ENCODE assay signal across 1 cellular context in the genomic region with DNA sequence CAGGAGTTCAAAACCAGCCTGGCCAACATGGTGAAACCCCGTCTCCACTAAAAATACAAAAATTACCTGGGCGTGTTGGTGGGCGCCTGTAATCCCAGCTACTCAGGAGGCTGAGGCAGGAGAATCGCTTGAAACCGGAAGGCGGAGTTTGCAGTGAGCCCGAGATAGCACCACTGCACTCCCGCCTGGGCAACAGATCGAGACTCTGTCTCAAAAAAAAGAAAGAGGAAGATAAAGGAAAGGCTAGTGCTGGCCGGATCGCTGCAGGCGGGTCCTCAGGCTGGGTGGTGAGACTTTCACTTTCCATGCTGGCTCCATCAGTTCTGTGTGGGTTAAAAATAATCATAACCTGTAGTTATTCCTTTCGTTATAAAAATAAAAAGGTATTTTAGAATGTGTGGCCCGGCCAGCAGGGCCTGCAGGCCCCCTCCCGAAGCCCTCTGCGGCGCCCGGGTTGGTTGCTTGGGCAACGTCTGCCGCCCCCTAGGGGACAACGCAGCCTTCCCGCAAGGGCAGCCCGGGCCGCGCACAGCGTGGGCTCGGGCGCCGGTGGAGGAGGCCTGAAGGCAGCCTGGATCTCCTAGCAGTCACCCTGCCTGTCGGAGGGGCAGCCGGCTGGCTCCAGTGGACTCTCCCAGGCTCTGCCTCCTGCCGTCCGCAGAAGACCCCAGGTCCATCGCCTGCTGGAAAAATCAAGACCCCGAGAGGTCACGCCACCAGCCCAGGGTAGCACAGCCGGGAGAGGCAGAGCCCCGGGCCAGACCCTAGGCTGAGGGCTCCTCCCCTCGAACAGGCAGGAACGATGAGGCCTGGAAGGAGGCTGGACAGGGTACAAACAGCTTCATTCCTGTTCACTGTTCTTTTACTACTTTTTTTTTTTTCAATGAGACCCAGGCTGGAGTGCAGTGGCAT.
TF ChIP-seq lines count a peak whose summit lies in the region.

No MANE protein-coding gene starts in this region.

TF ChIP-seq in K562, 482 proteins besides CTCF, POLR2A, EP300 and RAD21 (continued from another document and continues in another):
- TF ChIP-seq, protein P1, sequence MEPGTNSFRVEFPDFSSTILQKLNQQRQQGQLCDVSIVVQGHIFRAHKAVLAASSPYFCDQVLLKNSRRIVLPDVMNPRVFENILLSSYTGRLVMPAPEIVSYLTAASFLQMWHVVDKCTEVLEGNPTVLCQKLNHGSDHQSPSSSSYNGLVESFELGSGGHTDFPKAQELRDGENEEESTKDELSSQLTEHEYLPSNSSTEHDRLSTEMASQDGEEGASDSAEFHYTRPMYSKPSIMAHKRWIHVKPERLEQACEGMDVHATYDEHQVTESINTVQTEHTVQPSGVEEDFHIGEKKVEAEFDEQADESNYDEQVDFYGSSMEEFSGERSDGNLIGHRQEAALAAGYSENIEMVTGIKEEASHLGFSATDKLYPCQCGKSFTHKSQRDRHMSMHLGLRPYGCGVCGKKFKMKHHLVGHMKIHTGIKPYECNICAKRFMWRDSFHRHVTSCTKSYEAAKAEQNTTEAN (CRISPR knock-in tag; IDR thresholded peaks at IDR 0.05): no peak
- TF ChIP-seq ZKSCAN8 (CRISPR knock-in tag; IDR thresholded peaks at IDR 0.05) (no peak), SMAD1 (IDR thresholded peaks at IDR 0.05; ENCODE audit: low read depth, low read length, partially characterized antibody) (no peak), SIRT6 (IDR thresholded peaks at IDR 0.05; ENCODE audit: low read depth, low read length) (no peak), HCFC1 (IDR thresholded peaks at IDR 0.05; ENCODE audit: low read depth, low read length) (0 out of 2 replicates have a peak, but pooled peaks have one; percentile 20), MYC (IDR thresholded peaks at IDR 0.05; ENCODE audit: low read depth, low read length) (0 out of 2 replicates have a peak, but pooled peaks have one; percentile 25), MYC (CRISPR knock-in tag; IDR thresholded peaks at IDR 0.05; ENCODE audit: borderline replicate concordance, low read depth) (no peak), ARID1B (IDR thresholded peaks at IDR 0.05) (no peak), SPI1 (IDR thresholded peaks at IDR 0.05; ENCODE audit: borderline replicate concordance, low read depth, low read length) (no peak), KDM4B (IDR thresholded peaks at IDR 0.05; ENCODE audit: borderline replicate concordance in 2 of 2, low read depth in 1 of 2) (no peak), LCOR (CRISPR knock-in tag; IDR thresholded peaks at IDR 0.05) (0 out of 2 replicates have a peak, but pooled peaks have one; percentile 8), SREBF1 (IDR thresholded peaks at IDR 0.05; ENCODE audit: borderline replicate concordance, low read depth, low read length) (no peak), ZNF436 (CRISPR knock-in tag; IDR thresholded peaks at IDR 0.05) (no peak), RBM17 (IDR thresholded peaks at IDR 0.05; ENCODE audit: borderline replicate concordance, low read depth, low read length) (no peak), ILF3 (IDR thresholded peaks at IDR 0.05; ENCODE audit: borderline replicate concordance) (no peak), CEBPB (tag; IDR thresholded peaks at IDR 0.05) (no peak), SUPT5H (IDR thresholded peaks at IDR 0.05) (no peak), ZNF778 (CRISPR knock-in tag; IDR thresholded peaks at IDR 0.05) (no peak), STAG1 (CRISPR knock-in tag; IDR thresholded peaks at IDR 0.05; ENCODE audit: borderline replicate concordance) (no peak), TBL1XR1 (IDR thresholded peaks at IDR 0.05; ENCODE audit: low read length in 2 of 2) (no peak), HNRNPLL (IDR thresholded peaks at IDR 0.05; ENCODE audit: low read depth, low read length, poor library complexity, severe bottlenecking) (peak; percentile 54), MTA3 (IDR thresholded peaks at IDR 0.05; ENCODE audit: borderline replicate concordance) (no peak), TCFL5 (CRISPR knock-in tag; conservative IDR thresholded peaks at IDR 0.05) (no peak), MECOM (CRISPR knock-in tag; IDR thresholded peaks at IDR 0.05) (no peak), SP2 (IDR thresholded peaks at IDR 0.05; ENCODE audit: extremely low read depth, low read depth, low read length, poor library complexity, severe bottlenecking) (no peak), POLR2G (IDR thresholded peaks at IDR 0.05; ENCODE audit: low read depth, low read length) (peak; percentile 57), ZNF41 (CRISPR knock-in tag; conservative IDR thresholded peaks at IDR 0.05) (no peak), ZNF75A (CRISPR knock-in tag; IDR thresholded peaks at IDR 0.05) (no peak), NR1H2 (CRISPR knock-in tag; IDR thresholded peaks at IDR 0.05) (no peak), PCBP1 (IDR thresholded peaks at IDR 0.05; ENCODE audit: low read depth, low read length, poor library complexity, severe bottlenecking) (no peak), CBFA2T3 (IDR thresholded peaks at IDR 0.05) (no peak), BCOR (IDR thresholded peaks at IDR 0.05) (peak; percentile 30; the same call in 1 of the 2 replicates), ZKSCAN3 (CRISPR knock-in tag; IDR thresholded peaks at IDR 0.05) (no peak), KAT7 (CRISPR knock-in tag; IDR thresholded peaks at IDR 0.05; ENCODE audit: borderline replicate concordance) (no peak), MED1 (CRISPR knock-in tag; IDR thresholded peaks at IDR 0.05; ENCODE audit: borderline replicate concordance) (no peak), HEY1 (CRISPR knock-in tag; IDR thresholded peaks at IDR 0.05; ENCODE audit: borderline replicate concordance) (no peak), RBM39 (optimal IDR thresholded peaks at IDR 0.05; ENCODE audit: low read depth, low read length) (no peak)
- TF ChIP-seq, protein P2, sequence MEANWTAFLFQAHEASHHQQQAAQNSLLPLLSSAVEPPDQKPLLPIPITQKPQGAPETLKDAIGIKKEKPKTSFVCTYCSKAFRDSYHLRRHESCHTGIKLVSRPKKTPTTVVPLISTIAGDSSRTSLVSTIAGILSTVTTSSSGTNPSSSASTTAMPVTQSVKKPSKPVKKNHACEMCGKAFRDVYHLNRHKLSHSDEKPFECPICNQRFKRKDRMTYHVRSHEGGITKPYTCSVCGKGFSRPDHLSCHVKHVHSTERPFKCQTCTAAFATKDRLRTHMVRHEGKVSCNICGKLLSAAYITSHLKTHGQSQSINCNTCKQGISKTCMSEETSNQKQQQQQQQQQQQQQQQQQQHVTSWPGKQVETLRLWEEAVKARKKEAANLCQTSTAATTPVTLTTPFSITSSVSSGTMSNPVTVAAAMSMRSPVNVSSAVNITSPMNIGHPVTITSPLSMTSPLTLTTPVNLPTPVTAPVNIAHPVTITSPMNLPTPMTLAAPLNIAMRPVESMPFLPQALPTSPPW (CRISPR knock-in tag; IDR thresholded peaks at IDR 0.05): peak; percentile 42; the same call in 1 of the 2 replicates
- TF ChIP-seq, protein P3, sequence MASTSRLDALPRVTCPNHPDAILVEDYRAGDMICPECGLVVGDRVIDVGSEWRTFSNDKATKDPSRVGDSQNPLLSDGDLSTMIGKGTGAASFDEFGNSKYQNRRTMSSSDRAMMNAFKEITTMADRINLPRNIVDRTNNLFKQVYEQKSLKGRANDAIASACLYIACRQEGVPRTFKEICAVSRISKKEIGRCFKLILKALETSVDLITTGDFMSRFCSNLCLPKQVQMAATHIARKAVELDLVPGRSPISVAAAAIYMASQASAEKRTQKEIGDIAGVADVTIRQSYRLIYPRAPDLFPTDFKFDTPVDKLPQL (IDR thresholded peaks at IDR 0.05; ENCODE audit: extremely low read depth, insufficient read length): no peak
- TF ChIP-seq, protein P4, sequence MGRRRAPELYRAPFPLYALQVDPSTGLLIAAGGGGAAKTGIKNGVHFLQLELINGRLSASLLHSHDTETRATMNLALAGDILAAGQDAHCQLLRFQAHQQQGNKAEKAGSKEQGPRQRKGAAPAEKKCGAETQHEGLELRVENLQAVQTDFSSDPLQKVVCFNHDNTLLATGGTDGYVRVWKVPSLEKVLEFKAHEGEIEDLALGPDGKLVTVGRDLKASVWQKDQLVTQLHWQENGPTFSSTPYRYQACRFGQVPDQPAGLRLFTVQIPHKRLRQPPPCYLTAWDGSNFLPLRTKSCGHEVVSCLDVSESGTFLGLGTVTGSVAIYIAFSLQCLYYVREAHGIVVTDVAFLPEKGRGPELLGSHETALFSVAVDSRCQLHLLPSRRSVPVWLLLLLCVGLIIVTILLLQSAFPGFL (CRISPR knock-in tag; IDR thresholded peaks at IDR 0.05): no peak
- TF ChIP-seq, protein P5, sequence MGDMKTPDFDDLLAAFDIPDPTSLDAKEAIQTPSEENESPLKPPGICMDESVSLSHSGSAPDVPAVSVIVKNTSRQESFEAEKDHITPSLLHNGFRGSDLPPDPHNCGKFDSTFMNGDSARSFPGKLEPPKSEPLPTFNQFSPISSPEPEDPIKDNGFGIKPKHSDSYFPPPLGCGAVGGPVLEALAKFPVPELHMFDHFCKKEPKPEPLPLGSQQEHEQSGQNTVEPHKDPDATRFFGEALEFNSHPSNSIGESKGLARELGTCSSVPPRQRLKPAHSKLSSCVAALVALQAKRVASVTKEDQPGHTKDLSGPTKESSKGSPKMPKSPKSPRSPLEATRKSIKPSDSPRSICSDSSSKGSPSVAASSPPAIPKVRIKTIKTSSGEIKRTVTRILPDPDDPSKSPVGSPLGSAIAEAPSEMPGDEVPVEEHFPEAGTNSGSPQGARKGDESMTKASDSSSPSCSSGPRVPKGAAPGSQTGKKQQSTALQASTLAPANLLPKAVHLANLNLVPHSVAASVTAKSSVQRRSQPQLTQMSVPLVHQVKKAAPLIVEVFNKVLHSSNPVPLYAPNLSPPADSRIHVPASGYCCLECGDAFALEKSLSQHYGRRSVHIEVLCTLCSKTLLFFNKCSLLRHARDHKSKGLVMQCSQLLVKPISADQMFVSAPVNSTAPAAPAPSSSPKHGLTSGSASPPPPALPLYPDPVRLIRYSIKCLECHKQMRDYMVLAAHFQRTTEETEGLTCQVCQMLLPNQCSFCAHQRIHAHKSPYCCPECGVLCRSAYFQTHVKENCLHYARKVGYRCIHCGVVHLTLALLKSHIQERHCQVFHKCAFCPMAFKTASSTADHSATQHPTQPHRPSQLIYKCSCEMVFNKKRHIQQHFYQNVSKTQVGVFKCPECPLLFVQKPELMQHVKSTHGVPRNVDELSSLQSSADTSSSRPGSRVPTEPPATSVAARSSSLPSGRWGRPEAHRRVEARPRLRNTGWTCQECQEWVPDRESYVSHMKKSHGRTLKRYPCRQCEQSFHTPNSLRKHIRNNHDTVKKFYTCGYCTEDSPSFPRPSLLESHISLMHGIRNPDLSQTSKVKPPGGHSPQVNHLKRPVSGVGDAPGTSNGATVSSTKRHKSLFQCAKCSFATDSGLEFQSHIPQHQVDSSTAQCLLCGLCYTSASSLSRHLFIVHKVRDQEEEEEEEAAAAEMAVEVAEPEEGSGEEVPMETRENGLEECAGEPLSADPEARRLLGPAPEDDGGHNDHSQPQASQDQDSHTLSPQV (IDR thresholded peaks at IDR 0.05): 0 out of 2 replicates have a peak, but pooled peaks have one; percentile 45
- TF ChIP-seq, protein P6, sequence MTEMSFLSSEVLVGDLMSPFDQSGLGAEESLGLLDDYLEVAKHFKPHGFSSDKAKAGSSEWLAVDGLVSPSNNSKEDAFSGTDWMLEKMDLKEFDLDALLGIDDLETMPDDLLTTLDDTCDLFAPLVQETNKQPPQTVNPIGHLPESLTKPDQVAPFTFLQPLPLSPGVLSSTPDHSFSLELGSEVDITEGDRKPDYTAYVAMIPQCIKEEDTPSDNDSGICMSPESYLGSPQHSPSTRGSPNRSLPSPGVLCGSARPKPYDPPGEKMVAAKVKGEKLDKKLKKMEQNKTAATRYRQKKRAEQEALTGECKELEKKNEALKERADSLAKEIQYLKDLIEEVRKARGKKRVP (CRISPR knock-in tag; IDR thresholded peaks at IDR 0.05): no peak
- TF ChIP-seq, protein P7, sequence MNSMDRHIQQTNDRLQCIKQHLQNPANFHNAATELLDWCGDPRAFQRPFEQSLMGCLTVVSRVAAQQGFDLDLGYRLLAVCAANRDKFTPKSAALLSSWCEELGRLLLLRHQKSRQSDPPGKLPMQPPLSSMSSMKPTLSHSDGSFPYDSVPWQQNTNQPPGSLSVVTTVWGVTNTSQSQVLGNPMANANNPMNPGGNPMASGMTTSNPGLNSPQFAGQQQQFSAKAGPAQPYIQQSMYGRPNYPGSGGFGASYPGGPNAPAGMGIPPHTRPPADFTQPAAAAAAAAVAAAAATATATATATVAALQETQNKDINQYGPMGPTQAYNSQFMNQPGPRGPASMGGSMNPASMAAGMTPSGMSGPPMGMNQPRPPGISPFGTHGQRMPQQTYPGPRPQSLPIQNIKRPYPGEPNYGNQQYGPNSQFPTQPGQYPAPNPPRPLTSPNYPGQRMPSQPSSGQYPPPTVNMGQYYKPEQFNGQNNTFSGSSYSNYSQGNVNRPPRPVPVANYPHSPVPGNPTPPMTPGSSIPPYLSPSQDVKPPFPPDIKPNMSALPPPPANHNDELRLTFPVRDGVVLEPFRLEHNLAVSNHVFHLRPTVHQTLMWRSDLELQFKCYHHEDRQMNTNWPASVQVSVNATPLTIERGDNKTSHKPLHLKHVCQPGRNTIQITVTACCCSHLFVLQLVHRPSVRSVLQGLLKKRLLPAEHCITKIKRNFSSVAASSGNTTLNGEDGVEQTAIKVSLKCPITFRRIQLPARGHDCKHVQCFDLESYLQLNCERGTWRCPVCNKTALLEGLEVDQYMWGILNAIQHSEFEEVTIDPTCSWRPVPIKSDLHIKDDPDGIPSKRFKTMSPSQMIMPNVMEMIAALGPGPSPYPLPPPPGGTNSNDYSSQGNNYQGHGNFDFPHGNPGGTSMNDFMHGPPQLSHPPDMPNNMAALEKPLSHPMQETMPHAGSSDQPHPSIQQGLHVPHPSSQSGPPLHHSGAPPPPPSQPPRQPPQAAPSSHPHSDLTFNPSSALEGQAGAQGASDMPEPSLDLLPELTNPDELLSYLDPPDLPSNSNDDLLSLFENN (IDR thresholded peaks at IDR 0.05; ENCODE audit: low read depth in 2 of 2, low read length in 2 of 2): no peak
- TF ChIP-seq, protein P8, sequence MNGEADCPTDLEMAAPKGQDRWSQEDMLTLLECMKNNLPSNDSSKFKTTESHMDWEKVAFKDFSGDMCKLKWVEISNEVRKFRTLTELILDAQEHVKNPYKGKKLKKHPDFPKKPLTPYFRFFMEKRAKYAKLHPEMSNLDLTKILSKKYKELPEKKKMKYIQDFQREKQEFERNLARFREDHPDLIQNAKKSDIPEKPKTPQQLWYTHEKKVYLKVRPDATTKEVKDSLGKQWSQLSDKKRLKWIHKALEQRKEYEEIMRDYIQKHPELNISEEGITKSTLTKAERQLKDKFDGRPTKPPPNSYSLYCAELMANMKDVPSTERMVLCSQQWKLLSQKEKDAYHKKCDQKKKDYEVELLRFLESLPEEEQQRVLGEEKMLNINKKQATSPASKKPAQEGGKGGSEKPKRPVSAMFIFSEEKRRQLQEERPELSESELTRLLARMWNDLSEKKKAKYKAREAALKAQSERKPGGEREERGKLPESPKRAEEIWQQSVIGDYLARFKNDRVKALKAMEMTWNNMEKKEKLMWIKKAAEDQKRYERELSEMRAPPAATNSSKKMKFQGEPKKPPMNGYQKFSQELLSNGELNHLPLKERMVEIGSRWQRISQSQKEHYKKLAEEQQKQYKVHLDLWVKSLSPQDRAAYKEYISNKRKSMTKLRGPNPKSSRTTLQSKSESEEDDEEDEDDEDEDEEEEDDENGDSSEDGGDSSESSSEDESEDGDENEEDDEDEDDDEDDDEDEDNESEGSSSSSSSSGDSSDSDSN (IDR thresholded peaks at IDR 0.05; ENCODE audit: borderline replicate concordance in 1 of 2, low read depth in 2 of 2, low read length in 2 of 2): no peak
- TF ChIP-seq, protein P9, sequence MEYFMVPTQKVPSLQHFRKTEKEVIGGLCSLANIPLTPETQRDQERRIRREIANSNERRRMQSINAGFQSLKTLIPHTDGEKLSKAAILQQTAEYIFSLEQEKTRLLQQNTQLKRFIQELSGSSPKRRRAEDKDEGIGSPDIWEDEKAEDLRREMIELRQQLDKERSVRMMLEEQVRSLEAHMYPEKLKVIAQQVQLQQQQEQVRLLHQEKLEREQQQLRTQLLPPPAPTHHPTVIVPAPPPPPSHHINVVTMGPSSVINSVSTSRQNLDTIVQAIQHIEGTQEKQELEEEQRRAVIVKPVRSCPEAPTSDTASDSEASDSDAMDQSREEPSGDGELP (CRISPR knock-in tag; IDR thresholded peaks at IDR 0.05; ENCODE audit: borderline replicate concordance): 0 out of 2 replicates have a peak, but pooled peaks have one; percentile 16
